ENCODE assay signal across 14 cellular contexts in the genomic region with DNA sequence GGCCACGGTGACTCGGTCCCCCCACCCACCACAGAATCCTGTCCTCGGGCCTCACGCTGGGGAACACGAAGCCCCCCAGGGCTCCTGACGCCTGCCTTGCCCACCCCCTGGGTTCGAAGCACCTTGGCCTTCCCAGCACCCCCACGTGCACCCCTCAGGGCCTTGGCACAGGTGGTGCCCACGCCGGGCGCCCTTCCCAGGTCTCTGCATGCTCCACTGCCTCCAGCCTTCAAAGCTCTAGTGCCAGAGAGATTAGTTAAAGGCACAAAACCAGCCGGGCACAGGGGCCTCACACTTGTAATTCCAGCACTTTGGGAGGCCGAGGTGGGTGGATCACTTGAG.
"Had no signal": no experiment of that assay in that cellular context is flagged by ENCODE, and none has a peak within 500 bp of the region (broad histone marks: within the 10 kb centered on the region; RNA-seq: fewer than 3 reads in every experiment).

No MANE protein-coding gene starts in this region.

- DNase-seq: effector memory CD8-positive, alpha-beta T cell; gastrocnemius medialis; heart right ventricle; islet precursor cell; ovary; small intestine; stimulated activated CD4-positive, alpha-beta T cell treated with anti-CD3 and anti-CD28 coated beads, Interleukin-12 subunit alpha, Interleukin-12 subunit beta, amount 100 ng/mL, for 4 hours; stimulated activated naive CD4-positive, alpha-beta T cell treated with Interleukin-2 at 50 U/mL for 16 hours; uterus had no signal

- H3K36me3 Mint-ChIP-seq: memory B cell, mesothelial cell of epicardium, type B pancreatic cell had no signal

- H3K4me1 Mint-ChIP-seq: mesothelial cell of epicardium had no signal

- ATAC-seq: effector memory CD8-positive, alpha-beta T cell; gastrocnemius medialis; left lung had no signal

- H3K4me3 Mint-ChIP-seq: dendritic cell treated with granulocyte-macrophage colony-stimulating factor and Interleukin-4, amounts not matched to agents 40 ng/mL and 50 ng/mL, for 4 days; effector memory CD8-positive, alpha-beta T cell; memory B cell; mesothelial cell of epicardium; type B pancreatic cell had no signal

- H3K27ac Mint-ChIP-seq: dendritic cell treated with granulocyte-macrophage colony-stimulating factor and Interleukin-4, amounts not matched to agents 40 ng/mL and 50 ng/mL, for 4 days; effector memory CD8-positive, alpha-beta T cell; memory B cell; mesothelial cell of epicardium; type B pancreatic cell had no signal

- H3K9me3 ChIP-seq: gastrocnemius medialis, ovary, uterus had no signal

- H3K9me3 Mint-ChIP-seq: dendritic cell treated with granulocyte-macrophage colony-stimulating factor and Interleukin-4, amounts not matched to agents 40 ng/mL and 50 ng/mL, for 4 days; effector memory CD8-positive, alpha-beta T cell; memory B cell; mesothelial cell of epicardium; type B pancreatic cell had no signal
